17 cellular contexts compared by ENCODE assay signal in genomic region chr20:48748556-48748955, GRCh38.
DNase-seq lines count a peak whose midpoint lies in the region; ATAC-seq and TF ChIP-seq lines count a peak whose summit lies in the region.
"Had no signal": no experiment of that assay in that cellular context is flagged by ENCODE, and none has a peak within 500 bp of the region (broad histone marks: within the 10 kb centered on the region; RNA-seq: fewer than 3 reads in every experiment).

No MANE protein-coding gene starts in this region.

- no peaks in the 10 kb centered on the region for H3K27me3 ChIP-seq in dorsolateral prefrontal cortex
- H3K27me3 ChIP-seq: pancreas had no signal

- TF ChIP-seq CTCF in WTC11 (IDR thresholded peaks at IDR 0.05) = no peak
- no peak for TF ChIP-seq CTCF in dorsolateral prefrontal cortex (IDR thresholded peaks at IDR 0.05 in 54 of 56, conservative IDR thresholded peaks at IDR 0.05 in 2 of 56; ENCODE audit: low read depth in 1 of 56, partially characterized antibody in 56 of 56)

- H3K4me1 Mint-ChIP-seq in activated CD8-positive, alpha-beta memory T cell treated with anti-CD3 and anti-CD28 coated beads, Interleukin-2, amount 10 ng/mL, durations not matched to agents 7 days and 5 days = peaks cover 64% of the 10 kb centered on the region
- H3K4me1 Mint-ChIP-seq in WTC11 = peaks cover 71% of the 10 kb centered on the region
- peaks cover 50 to 59% of the 10 kb centered on the region in 2 donors for H3K4me1 Mint-ChIP-seq in stimulated activated naive B cell treated with anti-CD40 and anti-IgM and Interleukin-4, amounts not matched to agents 10 μg/mL and 1 μg/mL and 100 μg/mL, for 72 hours

- H3K36me3 Mint-ChIP-seq in activated CD8-positive, alpha-beta memory T cell treated with anti-CD3 and anti-CD28 coated beads, Interleukin-2, amount 10 ng/mL, durations not matched to agents 7 days and 5 days = peaks cover 51% of the 10 kb centered on the region
- H3K36me3 Mint-ChIP-seq in WTC11 = no peaks in the 10 kb centered on the region
- peaks cover 11 to 30% of the 10 kb centered on the region in 2 donors for H3K36me3 Mint-ChIP-seq in stimulated activated naive B cell treated with anti-CD40 and anti-IgM and Interleukin-4, amounts not matched to agents 10 μg/mL and 1 μg/mL and 100 μg/mL, for 72 hours

- no peak overlapping the region for H3K4me3 Mint-ChIP-seq in activated CD8-positive, alpha-beta memory T cell treated with anti-CD3 and anti-CD28 coated beads, Interleukin-2, amount 10 ng/mL, durations not matched to agents 7 days and 5 days
- no peak overlapping the region for H3K4me3 Mint-ChIP-seq in WTC11
- H3K4me3 Mint-ChIP-seq in stimulated activated naive B cell treated with anti-CD40 and anti-IgM and Interleukin-4, amounts not matched to agents 10 μg/mL and 1 μg/mL and 100 μg/mL, for 72 hours = peak overlapping the region in 1 of 2 donors; percentile 47

- no peak for DNase-seq in activated CD8-positive, alpha-beta memory T cell treated with anti-CD3 and anti-CD28 coated beads, Interleukin-2, amount 10 ng/mL, durations not matched to agents 7 days and 5 days
- no peak for DNase-seq in activated CD8-positive, alpha-beta memory T cell treated with anti-CD3 and anti-CD28 coated beads, Interleukin-2, amount 50 U/mL, for 48 hours
- DNase-seq in WTC11 (ENCODE audit: low spot score) = no peak
- no peak for DNase-seq in dorsolateral prefrontal cortex
- DNase-seq in stimulated activated naive B cell treated with anti-CD40 and anti-IgM and Interleukin-4, amounts not matched to agents 10 μg/mL and 1 μg/mL and 100 μg/mL, for 72 hours = no peak
- DNase-seq in LoVo (ENCODE audit: low spot score) = no peak
- no peak for DNase-seq in activated effector memory CD4-positive, alpha-beta T cell treated with Interleukin-2 at 50 U/mL for 16 hours
- DNase-seq: Calu3; foreskin keratinocyte; GDM1; NCI-H1092 treated with DMSO at 0.1 percent for 48 hours; NCI-H2107; NCI-H69; pancreas; stimulated activated CD4-positive, alpha-beta T cell treated with anti-CD3 and anti-CD28 coated beads, Interleukin-4, amount 100 ng/mL, for 4 hours had no signal

- POLR2A ChIA-PET in WTC11 (lab: Charles Lee) = no interaction called here

- no peaks in the 10 kb centered on the region for H3K9me3 Mint-ChIP-seq in activated CD8-positive, alpha-beta memory T cell treated with anti-CD3 and anti-CD28 coated beads, Interleukin-2, amount 10 ng/mL, durations not matched to agents 7 days and 5 days (ENCODE audit: low read depth)
- peaks cover 8% of the 10 kb centered on the region for H3K9me3 Mint-ChIP-seq in WTC11
- H3K9me3 Mint-ChIP-seq in stimulated activated naive B cell treated with anti-CD40 and anti-IgM and Interleukin-4, amounts not matched to agents 10 μg/mL and 1 μg/mL and 100 μg/mL, for 72 hours = no peaks in the 10 kb centered on the region

- no peaks in the 10 kb centered on the region for H3K27me3 Mint-ChIP-seq in activated CD8-positive, alpha-beta memory T cell treated with anti-CD3 and anti-CD28 coated beads, Interleukin-2, amount 10 ng/mL, durations not matched to agents 7 days and 5 days
- no peaks in the 10 kb centered on the region for H3K27me3 Mint-ChIP-seq in WTC11 (ENCODE audit: low read depth)
- no peaks in the 10 kb centered on the region for H3K27me3 Mint-ChIP-seq in stimulated activated naive B cell treated with anti-CD40 and anti-IgM and Interleukin-4, amounts not matched to agents 10 μg/mL and 1 μg/mL and 100 μg/mL, for 72 hours

- CTCF ChIA-PET in activated CD8-positive, alpha-beta memory T cell treated with anti-CD3 and anti-CD28 coated beads, Interleukin-2, amount 10 ng/mL, durations not matched to agents 7 days and 5 days (lab: Charles Lee) = interaction anchor here (0.8 kb wide), 1 partner anchor 91 kb away, joined by 3 read pairs; no protein-coding TSS in a partner anchor
- CTCF ChIA-PET in WTC11 (lab: Charles Lee) = interaction anchor here (3.0 kb wide), 1 partner anchor 91 kb away, joined by 15 read pairs; no protein-coding TSS in a partner anchor

- peak overlapping the region in 1 of 59 donors; percentile 9 for H3K4me3 ChIP-seq in dorsolateral prefrontal cortex
- H3K4me3 ChIP-seq: pancreas had no signal

- H3K27ac Mint-ChIP-seq in activated CD8-positive, alpha-beta memory T cell treated with anti-CD3 and anti-CD28 coated beads, Interleukin-2, amount 10 ng/mL, durations not matched to agents 7 days and 5 days = peak overlapping the region; percentile 70
- peak overlapping the region; percentile 8; the same call in 1 of the 2 replicates for H3K27ac Mint-ChIP-seq in WTC11
- H3K27ac Mint-ChIP-seq in stimulated activated naive B cell treated with anti-CD40 and anti-IgM and Interleukin-4, amounts not matched to agents 10 μg/mL and 1 μg/mL and 100 μg/mL, for 72 hours = peak overlapping the region; percentile 90

- ATAC-seq in activated CD8-positive, alpha-beta memory T cell treated with anti-CD3 and anti-CD28 coated beads, Interleukin-2, amount 10 ng/mL, durations not matched to agents 7 days and 5 days = no peak
- no peak for ATAC-seq in WTC11
- ATAC-seq in stimulated activated naive B cell treated with anti-CD40 and anti-IgM and Interleukin-4, amounts not matched to agents 10 μg/mL and 1 μg/mL and 100 μg/mL, for 72 hours (replicated peaks) = no peak
- no peak for ATAC-seq in GM18517 (IDR thresholded peaks at IDR 0.05; ENCODE audit: unreplicated experiment)
- ATAC-seq: foreskin keratinocyte, SK-N-SH treated with all-trans-retinoic acid at 6 μM for 48 hours had no signal

- intact Hi-C loops in dorsolateral prefrontal cortex (cut with DNase I) = loop anchor here in 1 of 2 donors (5.0 to 10.0 kb wide), 2 partner anchors 46 to 79 kb away; partner anchors contain the start of gene PREX1

- peak overlapping the region; percentile 85 to 100 (median 95) for H3K27ac ChIP-seq in dorsolateral prefrontal cortex
- H3K27ac ChIP-seq: foreskin keratinocyte, pancreas had no signal

TF ChIP-seq in WTC11, 78 proteins besides CTCF, POLR2A, EP300 and RAD21:
- TF ChIP-seq ESRRA (CRISPR knock-in tag; IDR thresholded peaks at IDR 0.05; ENCODE audit: borderline replicate concordance) (no peak), ZNF416 (CRISPR knock-in tag; IDR thresholded peaks at IDR 0.05) (no peak)

Comparison
In these comparisons a context has a peak if more than half of its experiments do, and no peak if none do; other contexts are left out.
1. H3K27ac Mint-ChIP-seq: peak in every context shown above with its lines; median percentile 90 in stimulated activated naive B cell treated with anti-CD40 and anti-IgM and Interleukin-4, amounts not matched to agents 10 μg/mL and 1 μg/mL and 100 μg/mL, for 72 hours; 70 in activated CD8-positive, alpha-beta memory T cell treated with anti-CD3 and anti-CD28 coated beads, Interleukin-2, amount 10 ng/mL, durations not matched to agents 7 days and 5 days; 8 in WTC11.